Comparison of ENCODE assay signal across 8 cellular contexts in genomic region chr7:33108591-33108930, GRCh38. TPM values are rescaled to one million over a fixed set of nuclear protein-coding genes. Genes with fewer than 3 reads are reported as not detected.
DNase-seq lines count a peak whose midpoint lies in the region; ATAC-seq and TF ChIP-seq lines count a peak whose summit lies in the region.

No MANE protein-coding gene starts in this region.

- no peaks in the 10 kb centered on the region for H3K9me2 ChIP-seq in OCI-LY1 (ENCODE audit: low read depth, low read length)

- H2AFZ ChIP-seq in OCI-LY1 (ENCODE audit: low read length): peak overlapping the region; percentile 29; the same call in 1 of the 2 replicates

- H3K27ac ChIP-seq in HEK293 (ENCODE audit: extremely low read depth, low read depth, low read length) (peak overlapping the region; percentile 91), OCI-LY1 (ENCODE audit: low read depth, low read length, poor library complexity, severe bottlenecking) (peak overlapping the region; percentile 28), mesodermal cell (ENCODE audit: low read depth, low read length, severe bottlenecking) (peak overlapping the region; percentile 52), uterus (peak overlapping the region; percentile 67 to 75)

- H3K4me3 Mint-ChIP-seq in MCF 10A (ENCODE audit: unreplicated experiment): peak overlapping the region; percentile 80

- H3K4me2 ChIP-seq in OCI-LY1 (ENCODE audit: low read length): peak overlapping the region; percentile 75

- peaks cover 4% of the 10 kb centered on the region; the same call in 1 of the 2 replicates for H4K20me1 ChIP-seq in OCI-LY1 (ENCODE audit: insufficient read depth, low read length)

- no peaks in the 10 kb centered on the region for H3K27me3 ChIP-seq in OCI-LY1 (ENCODE audit: insufficient read depth, low read length)
- no peaks in the 10 kb centered on the region for H3K27me3 ChIP-seq in uterus

- H3K36me3 Mint-ChIP-seq in MCF 10A (ENCODE audit: insufficient read depth, unreplicated experiment): peaks cover 13% of the 10 kb centered on the region

- intact Hi-C loops in MCF 10A (cut with micrococcal nuclease): loop anchor here (2.0 to 5.0 kb wide), 4 partner anchors 20 to 416 kb away; partner anchors contain the start of genes BBS9 and NT5C3A
- intact Hi-C loops in uterus (cut with DNase I; ENCODE audit: low total_unique reads): no loop called here

- H3F3A ChIP-seq in OCI-LY1 (ENCODE audit: insufficient read depth, low read length): no peaks in the 10 kb centered on the region

- no peak for ATAC-seq in GM18861 (IDR thresholded peaks at IDR 0.05; ENCODE audit: unreplicated experiment)

- peaks cover 30% of the 10 kb centered on the region for H3K79me2 ChIP-seq in OCI-LY1 (ENCODE audit: insufficient read depth, low read length)

- H3K27me3 Mint-ChIP-seq in MCF 10A (ENCODE audit: insufficient read depth, unreplicated experiment): peaks cover 9% of the 10 kb centered on the region

- TF ChIP-seq CTCF in GM12864 (IDR thresholded peaks at IDR 0.05; ENCODE audit: low read depth, low read length, missing control alignments) (no peak), HEK293 (tag by site-specific recombination; IDR thresholded peaks at IDR 0.05) (no peak), OCI-LY1 (IDR thresholded peaks at IDR 0.05; ENCODE audit: low read length) (peak; percentile 38; the same call in 1 of the 2 replicates), MCF 10A (IDR thresholded peaks at IDR 0.05; ENCODE audit: unreplicated experiment) (peak; percentile 15), uterus (IDR thresholded peaks at IDR 0.05) (no peak)

- no TSS peak for BruUV-seq in MCF 10A (replicated peaks; lab: Mats Ljungman, UMichigan)

- H3K4me3 ChIP-seq in GM12864 (ENCODE audit: low read depth, low read length) (peak overlapping the region; percentile 92), HEK293 (ENCODE audit: low read depth, low read length) (peak overlapping the region; percentile 93), OCI-LY1 (ENCODE audit: low read depth, low read length, poor library complexity, severe bottlenecking) (peak overlapping the region; percentile 96), mesodermal cell (ENCODE audit: extremely low read depth, insufficient read depth, low read length, poor library complexity, severe bottlenecking) (peak overlapping the region; percentile 69), uterus (peak overlapping the region; percentile 33 to 100)

- H3K36me3 ChIP-seq in HEK293 (ENCODE audit: control insufficient read depth in 2 of 2, insufficient read depth in 1 of 2, low read length in 2 of 2) (peaks cover under 1 to 4% of the 10 kb centered on the region in 2 experiments; a peak in 2 of 3 replicates), OCI-LY1 (ENCODE audit: insufficient read depth, low read length) (peaks cover 5% of the 10 kb centered on the region; the same call in 1 of the 2 replicates), mesodermal cell (ENCODE audit: control insufficient read depth, insufficient read depth, low read length) (peaks cover 19% of the 10 kb centered on the region), uterus (no peaks in the 10 kb centered on the region)

- H3K27ac Mint-ChIP-seq in MCF 10A (ENCODE audit: low read depth, unreplicated experiment): peak overlapping the region; percentile 80

- H3K4me1 Mint-ChIP-seq in MCF 10A (ENCODE audit: insufficient read depth, unreplicated experiment): peaks cover 4% of the 10 kb centered on the region

- CTCF ChIA-PET in HEK293 (lab: Yijun Ruan, JAX) (interaction anchor here (0.6 to 3.7 kb wide), 22 partner anchors 8 to 620 kb away, joined by 3 to 22 read pairs (median 4); partner anchors contain the start of gene NT5C3A), MCF 10A (lab: Yijun Ruan, JAX) (interaction anchor here (0.6 to 4.0 kb wide), 43 partner anchors 8 to 619 kb away, joined by 3 to 31 read pairs (median 5); partner anchors contain the start of genes BBS9, LSM5 and NT5C3A)

- no peaks in the 10 kb centered on the region for H3K9me3 Mint-ChIP-seq in MCF 10A (ENCODE audit: unreplicated experiment)

- POLR2A ChIA-PET in HEK293 (lab: Yijun Ruan, JAX) (interaction anchor here (1.0 to 2.5 kb wide), 4 partner anchors 8 to 618 kb away, joined by 3 to 17 read pairs (median 4); partner anchors contain the start of genes BBS9, LSM5 and NT5C3A), MCF 10A (lab: Yijun Ruan, JAX) (interaction anchor here (0.7 to 4.2 kb wide), 21 partner anchors 12 to 447 kb away, joined by 3 to 44 read pairs (median 4); partner anchors contain the start of genes BBS9, FKBP9, KBTBD2 and NT5C3A)

- no peak for DNase-seq in GM12864 (ENCODE audit: low read depth)
- DNase-seq in MCF 10A (ENCODE audit: unreplicated experiment): no peak
- no peak for DNase-seq in uterus
- no peak for DNase-seq in HCEC 1CT

- no peaks in the 10 kb centered on the region for H3K9me3 ChIP-seq in HEK293 (ENCODE audit: control insufficient read depth, insufficient read depth, low read depth, low read length)
- no peaks in the 10 kb centered on the region for H3K9me3 ChIP-seq in OCI-LY1 (ENCODE audit: low read length)
- H3K9me3 ChIP-seq in mesodermal cell (ENCODE audit: control insufficient read depth, low read length): no peaks in the 10 kb centered on the region
- no peaks in the 10 kb centered on the region for H3K9me3 ChIP-seq in uterus

- H3K9ac ChIP-seq in OCI-LY1 (ENCODE audit: low read length): peak overlapping the region; percentile 94

- WGBS in mesodermal cell (ENCODE audit: insufficient coverage in 2 of 2), 2 experiments: 0% methylated on average over 1 to 3 of the region's 7 CpGs

- H3K4me1 ChIP-seq in HEK293 (ENCODE audit: control insufficient read depth, insufficient read depth, low read length): peaks cover 10% of the 10 kb centered on the region
- H3K4me1 ChIP-seq in OCI-LY1 (ENCODE audit: insufficient read depth, low read length, severe bottlenecking): peaks cover 28% of the 10 kb centered on the region
- no peaks in the 10 kb centered on the region for H3K4me1 ChIP-seq in mesodermal cell (ENCODE audit: control insufficient read depth, insufficient read depth, low read length, poor library complexity, severe bottlenecking)
- H3K4me1 ChIP-seq in uterus: peaks cover 0 to 20% of the 10 kb centered on the region in 2 donors

- TF ChIP-seq POLR2A in uterus (IDR thresholded peaks at IDR 0.05): no peak

TF ChIP-seq in HEK293, 187 proteins besides CTCF, POLR2A, EP300 and RAD21 (continues in another document):
- TF ChIP-seq ZNF335 (tag by site-specific recombination; conservative IDR thresholded peaks at IDR 0.05) (peak; percentile 75), KLF9 (tag by site-specific recombination; IDR thresholded peaks at IDR 0.05; ENCODE audit: low read depth) (peak; percentile 54), ZBTB8A (tag by site-specific recombination; IDR thresholded peaks at IDR 0.05) (peak; percentile 36; the same call in 1 of the 2 replicates), OSR2 (tag by site-specific recombination; IDR thresholded peaks at IDR 0.05) (no peak), ZNF658 (tag by site-specific recombination; IDR thresholded peaks at IDR 0.05) (no peak), ZNF157 (tag by site-specific recombination; IDR thresholded peaks at IDR 0.05) (no peak), HOXD13 (CRISPR knock-in tag; IDR thresholded peaks at IDR 0.05; ENCODE audit: borderline replicate concordance) (no peak), ZSCAN5A (tag by site-specific recombination; IDR thresholded peaks at IDR 0.05) (no peak)
- TF ChIP-seq, protein P1, sequence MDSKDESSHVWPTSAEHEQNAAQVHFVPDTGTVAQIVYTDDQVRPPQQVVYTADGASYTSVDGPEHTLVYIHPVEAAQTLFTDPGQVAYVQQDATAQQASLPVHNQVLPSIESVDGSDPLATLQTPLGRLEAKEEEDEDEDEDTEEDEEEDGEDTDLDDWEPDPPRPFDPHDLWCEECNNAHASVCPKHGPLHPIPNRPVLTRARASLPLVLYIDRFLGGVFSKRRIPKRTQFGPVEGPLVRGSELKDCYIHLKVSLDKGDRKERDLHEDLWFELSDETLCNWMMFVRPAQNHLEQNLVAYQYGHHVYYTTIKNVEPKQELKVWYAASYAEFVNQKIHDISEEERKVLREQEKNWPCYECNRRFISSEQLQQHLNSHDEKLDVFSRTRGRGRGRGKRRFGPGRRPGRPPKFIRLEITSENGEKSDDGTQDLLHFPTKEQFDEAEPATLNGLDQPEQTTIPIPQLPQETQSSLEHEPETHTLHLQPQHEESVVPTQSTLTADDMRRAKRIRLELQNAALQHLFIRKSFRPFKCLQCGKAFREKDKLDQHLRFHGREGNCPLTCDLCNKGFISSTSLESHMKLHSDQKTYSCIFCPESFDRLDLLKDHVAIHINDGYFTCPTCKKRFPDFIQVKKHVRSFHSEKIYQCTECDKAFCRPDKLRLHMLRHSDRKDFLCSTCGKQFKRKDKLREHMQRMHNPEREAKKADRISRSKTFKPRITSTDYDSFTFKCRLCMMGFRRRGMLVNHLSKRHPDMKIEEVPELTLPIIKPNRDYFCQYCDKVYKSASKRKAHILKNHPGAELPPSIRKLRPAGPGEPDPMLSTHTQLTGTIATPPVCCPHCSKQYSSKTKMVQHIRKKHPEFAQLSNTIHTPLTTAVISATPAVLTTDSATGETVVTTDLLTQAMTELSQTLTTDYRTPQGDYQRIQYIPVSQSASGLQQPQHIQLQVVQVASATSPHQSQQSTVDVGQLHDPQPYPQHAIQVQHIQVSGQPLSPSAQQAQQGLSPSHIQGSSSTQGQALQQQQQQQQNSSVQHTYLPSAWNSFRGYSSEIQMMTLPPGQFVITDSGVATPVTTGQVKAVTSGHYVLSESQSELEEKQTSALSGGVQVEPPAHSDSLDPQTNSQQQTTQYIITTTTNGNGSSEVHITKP (tag by site-specific recombination; IDR thresholded peaks at IDR 0.05): peak; percentile 80

RNA-seq across cellular contexts. Expression of gene RP9, which starts 0.6 kb away (rescaled TPM):
- total RNA-seq in MCF 10A (2022) (29.1 and 32.1 TPM in 2 replicates), uterus (10 to 100 TPM in 2 of 4 donors, 1 to 10 TPM in 2; 1.2 to 55.8 (median 13.7) TPM)
- 23.6 TPM for polyA plus RNA-seq in mesodermal cell (2013, experiment 1 of 2)
- 26.9 TPM for polyA plus RNA-seq in mesodermal cell (2013, experiment 2 of 2)

RNA-seq across cellular contexts. Expression of gene BBS9, which starts 20.8 kb away (rescaled TPM):
- total RNA-seq in MCF 10A (2022): 5.1 and 7.2 TPM in 2 replicates
- 14.8 TPM for polyA plus RNA-seq in mesodermal cell (2013, experiment 1 of 2)
- polyA plus RNA-seq in mesodermal cell (2013, experiment 2 of 2): 15.1 TPM
- total RNA-seq in uterus: 10 to 100 TPM; 24.1 to 77.4 (median 39.4) TPM

RNA-seq across cellular contexts. Expression of gene NT5C3A, which starts 46.0 kb away (rescaled TPM):
- total RNA-seq in MCF 10A (2022): 35.4 and 49.5 TPM in 2 replicates
- polyA plus RNA-seq in mesodermal cell (2013, experiment 1 of 2): 17.4 TPM
- 22.5 TPM for polyA plus RNA-seq in mesodermal cell (2013, experiment 2 of 2)
- 10 to 100 TPM; 21.3 to 50.2 (median 42.1) TPM for total RNA-seq in uterus

Comparison
In these comparisons a context has a peak if more than half of its experiments do, and no peak if none do; other contexts are left out.
1. CTCF ChIP-seq: peak in OCI-LY1 (single experiment) and MCF 10A (single experiment); none in GM12864 (single experiment), HEK293 (single experiment) and uterus (0 of 4).
2. H3K27ac ChIP-seq: peak in every context shown above with its lines; median percentile 91 in HEK293; 71 in uterus; 52 in mesodermal cell; 28 in OCI-LY1.
3. Peak in every context shown above with its lines, with median percentiles within 50 percentile points of each other: H3K4me3 ChIP-seq.